Comparison of ENCODE assay signal across 1 cellular context in genomic region chr14:59282366-59282765, GRCh38.
TF ChIP-seq lines count a peak whose summit lies in the region.

No MANE protein-coding gene starts in this region.

TF ChIP-seq in SK-N-SH treated with all-trans-retinoic acid at 6 μM for 48 hours, 23 proteins besides CTCF, POLR2A, EP300 and RAD21 (continued from another document):
- TF ChIP-seq TSHZ2 (CRISPR knock-in tag; IDR thresholded peaks at IDR 0.05) = no peak
- TF ChIP-seq ARNTL (CRISPR knock-in tag; IDR thresholded peaks at IDR 0.05; ENCODE audit: borderline replicate concordance, low read depth) = no peak
- no peak for TF ChIP-seq SNAI2 (CRISPR knock-in tag; IDR thresholded peaks at IDR 0.05)
- TF ChIP-seq CSRNP3 (CRISPR knock-in tag; IDR thresholded peaks at IDR 0.05) = no peak
- TF ChIP-seq ISL1 (CRISPR knock-in tag; IDR thresholded peaks at IDR 0.05) = no peak
- no peak for TF ChIP-seq PATZ1 (CRISPR knock-in tag; IDR thresholded peaks at IDR 0.05; ENCODE audit: borderline replicate concordance)
- TF ChIP-seq RARB (CRISPR knock-in tag; IDR thresholded peaks at IDR 0.05) = no peak
